22 cellular contexts compared by ENCODE assay signal in the genomic region with DNA sequence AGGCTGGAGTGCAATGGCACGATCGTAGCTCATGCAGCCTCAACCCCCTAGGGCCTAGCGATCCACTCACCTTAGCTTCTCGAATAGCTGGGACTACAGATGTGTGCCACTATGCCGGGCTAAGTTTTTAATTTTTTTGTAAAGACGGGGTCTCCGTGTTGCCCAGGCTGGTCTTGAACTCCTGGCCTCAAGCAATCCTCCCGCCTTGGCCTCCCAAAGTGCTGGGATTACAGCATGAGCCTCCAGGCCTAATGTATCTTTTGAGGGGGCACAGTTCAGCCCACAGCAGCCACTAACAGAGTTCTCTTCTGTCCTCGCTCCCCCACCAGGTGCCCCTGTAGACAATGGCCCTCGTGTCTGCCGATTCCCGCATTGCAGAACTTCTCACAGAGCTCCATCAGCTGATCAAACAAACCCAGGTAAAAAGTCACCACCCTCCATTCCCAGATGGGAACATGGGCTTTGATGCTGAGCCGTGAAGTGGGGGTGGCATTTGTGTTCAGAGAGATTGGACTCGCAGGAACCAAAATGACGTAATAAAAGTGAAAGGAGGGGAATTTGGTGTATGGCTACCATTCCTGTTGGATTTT. TPM values are rescaled to one million over a fixed set of nuclear protein-coding genes. Genes with fewer than 3 reads are reported as not detected.
DNase-seq lines count a peak whose midpoint lies in the region; ATAC-seq and TF ChIP-seq lines count a peak whose summit lies in the region.
"Had no signal": no experiment of that assay in that cellular context is flagged by ENCODE, and none has a peak within 500 bp of the region (broad histone marks: within the 10 kb centered on the region; RNA-seq: fewer than 3 reads in every experiment).

No MANE protein-coding gene starts in this region.

- intact Hi-C loops in MCF 10A (cut with micrococcal nuclease) = no loop called here

- BruUV-seq in MCF 10A (replicated peaks; lab: Mats Ljungman, UMichigan) = no TSS peak

- no peaks in the 10 kb centered on the region for H3K9me3 Mint-ChIP-seq in stimulated activated naive CD8-positive, alpha-beta T cell treated with anti-CD3 and anti-CD28 coated beads, Interleukin-15, amount 100 ng/mL, for 72 hours
- no peaks in the 10 kb centered on the region for H3K9me3 Mint-ChIP-seq in neural crest cell
- H3K9me3 Mint-ChIP-seq in MCF 10A (ENCODE audit: unreplicated experiment) = no peaks in the 10 kb centered on the region
- H3K9me3 Mint-ChIP-seq: H9 had no signal

- peak overlapping the region; percentile 20 to 69 for H3K27ac Mint-ChIP-seq in stimulated activated naive CD8-positive, alpha-beta T cell treated with anti-CD3 and anti-CD28 coated beads, Interleukin-15, amount 100 ng/mL, for 72 hours
- peak overlapping the region; percentile 82 for H3K27ac Mint-ChIP-seq in neural crest cell (ENCODE audit: unreplicated experiment)
- no peak overlapping the region for H3K27ac Mint-ChIP-seq in MCF 10A (ENCODE audit: low read depth, unreplicated experiment)

- POLR2A ChIA-PET in MCF 10A (lab: Yijun Ruan, JAX) = interaction anchor here (1.2 kb wide), 1 partner anchor 16 kb away, joined by 5 read pairs; no protein-coding TSS in a partner anchor

- peaks cover 4% of the 10 kb centered on the region for H3K36me3 Mint-ChIP-seq in neural crest cell (ENCODE audit: low read depth)
- peaks cover 46% of the 10 kb centered on the region for H3K36me3 Mint-ChIP-seq in MCF 10A (ENCODE audit: insufficient read depth, unreplicated experiment)

- no peaks in the 10 kb centered on the region for H3K27me3 Mint-ChIP-seq in stimulated activated naive CD8-positive, alpha-beta T cell treated with anti-CD3 and anti-CD28 coated beads, Interleukin-15, amount 100 ng/mL, for 72 hours
- no peaks in the 10 kb centered on the region for H3K27me3 Mint-ChIP-seq in neural crest cell (ENCODE audit: low read depth)
- no peaks in the 10 kb centered on the region for H3K27me3 Mint-ChIP-seq in MCF 10A (ENCODE audit: insufficient read depth, unreplicated experiment)
- H3K27me3 Mint-ChIP-seq: CD4-positive, alpha-beta memory T cell had no signal

- no peak for DNase-seq in stimulated activated naive CD8-positive, alpha-beta T cell treated with anti-CD3 and anti-CD28 coated beads, Interleukin-15, amount 100 ng/mL, for 72 hours
- no peak for DNase-seq in stimulated activated naive CD8-positive, alpha-beta T cell treated with anti-CD3 and anti-CD28 coated beads, Interleukin-15, Interleukin-2, amounts not matched to agents 100 U/mL and 50 U/mL, for 24 hours
- DNase-seq in neural crest cell (ENCODE audit: low read depth, low spot score) (no peak), MCF 10A (ENCODE audit: unreplicated experiment) (no peak)
- DNase-seq in activated CD8-positive, alpha-beta memory T cell treated with anti-CD3 and anti-CD28 coated beads for 24 hours = no peak
- DNase-seq: 8988T; ACHN; AML-193; C1 segment of cervical spinal cord; Calu3; CD4-positive, alpha-beta memory T cell; COR-L47; DMS53; DMS79 treated with DMSO at 0.1 percent for 48 hours; GF-D8; GM23248; H9 had no signal

- TF ChIP-seq CTCF in neural crest cell (conservative IDR thresholded peaks at IDR 0.05) (no peak), MCF 10A (IDR thresholded peaks at IDR 0.05; ENCODE audit: unreplicated experiment) (no peak)

- CTCF ChIA-PET in MCF 10A (lab: Yijun Ruan, JAX) = no interaction called here

- H3K4me1 Mint-ChIP-seq in stimulated activated naive CD8-positive, alpha-beta T cell treated with anti-CD3 and anti-CD28 coated beads, Interleukin-15, amount 100 ng/mL, for 72 hours = no peaks in the 10 kb centered on the region
- H3K4me1 Mint-ChIP-seq in neural crest cell = no peaks in the 10 kb centered on the region
- no peaks in the 10 kb centered on the region for H3K4me1 Mint-ChIP-seq in MCF 10A (ENCODE audit: insufficient read depth, unreplicated experiment)
- H3K4me1 Mint-ChIP-seq: H9 had no signal

- no peak for ATAC-seq in stimulated activated naive CD8-positive, alpha-beta T cell treated with anti-CD3 and anti-CD28 coated beads, Interleukin-15, amount 100 ng/mL, for 72 hours
- no peak for ATAC-seq in stimulated activated naive CD8-positive, alpha-beta T cell treated with anti-CD3 and anti-CD28 coated beads, Interleukin-15, Interleukin-2, amounts not matched to agents 100 U/mL and 50 U/mL, for 24 hours
- ATAC-seq: A549, HCT116 had no signal

- H3K4me3 Mint-ChIP-seq in stimulated activated naive CD8-positive, alpha-beta T cell treated with anti-CD3 and anti-CD28 coated beads, Interleukin-15, amount 100 ng/mL, for 72 hours = no peak overlapping the region
- H3K4me3 Mint-ChIP-seq in neural crest cell = no peak overlapping the region
- no peak overlapping the region for H3K4me3 Mint-ChIP-seq in MCF 10A (ENCODE audit: unreplicated experiment)
- H3K4me3 Mint-ChIP-seq: CD4-positive, alpha-beta memory T cell; H9 had no signal

RNA-seq across cellular contexts. Expression of a gene that starts 16.0 kb away (rescaled TPM):
- total RNA-seq in neural crest cell (0.23 TPM in 1 of 2 replicates, not detected in the other), MCF 10A (2022) (0.44 and 0.76 TPM in 2 replicates)
- total RNA-seq: Daoy, G401, GM23248 had no signal

RNA-seq across cellular contexts. Expression of a gene that starts 27.1 kb away (rescaled TPM):
- total RNA-seq in neural crest cell = 34.4 and 41.1 TPM in 2 replicates
- 13.9 and 23.5 TPM in 2 replicates for total RNA-seq in MCF 10A (2022)

RNA-seq across cellular contexts. Expression of a gene that starts 29.0 kb away (rescaled TPM):
- 0.96 and 1.7 TPM in 2 replicates for total RNA-seq in neural crest cell
- 4.2 and 5.3 TPM in 2 replicates for total RNA-seq in MCF 10A (2022)
- total RNA-seq: GM23248 had no signal

RNA-seq across cellular contexts. Expression of a gene that starts 42.0 kb away (rescaled TPM):
- total RNA-seq in neural crest cell (not detected in 2 replicates), MCF 10A (2022) (291 and 345 TPM in 2 replicates)
- total RNA-seq: CD4-positive, alpha-beta memory T cell had no signal

RNA-seq across cellular contexts. Expression of a gene that starts 57.0 kb away (rescaled TPM):
- total RNA-seq in neural crest cell (not detected in 2 replicates), MCF 10A (2022) (not detected in 2 replicates)
- total RNA-seq: CD4-positive, alpha-beta memory T cell; Daoy; G401; GM23248; H4; H9 had no signal
